Comparison of ENCODE assay signal across 8 cellular contexts in genomic region chr9:129460323-129461261, GRCh38.
A peak's percentile ranks its signal among the peaks of the same experiment; 100 is the strongest.
DNase-seq lines count a peak whose midpoint lies in the region; ATAC-seq, FAIRE-seq and TF ChIP-seq lines count a peak whose summit lies in the region.

No MANE protein-coding gene starts in this region.

- peak in 1 of 2 experiments; percentile 78; a peak in 3 of 4 replicates for TF ChIP-seq EP300 in HepG2 (IDR thresholded peaks at IDR 0.05; ENCODE audit: low read depth in 2 of 2, low read length in 2 of 2)
- no peak for TF ChIP-seq EP300 in HepG2 (CRISPR knock-in tag; IDR thresholded peaks at IDR 0.05; ENCODE audit: borderline replicate concordance)

- H3K79me2 ChIP-seq in HepG2 (ENCODE audit: insufficient read depth, low read length): no peaks in the 10 kb centered on the region

- H3K9ac ChIP-seq in HepG2 (ENCODE audit: insufficient read depth, low read depth, low read length): peak overlapping the region; percentile 85

- no peaks in the 10 kb centered on the region for H4K20me1 ChIP-seq in HepG2 (ENCODE audit: insufficient read depth, low read length)

- TF ChIP-seq RAD21 in HepG2 (CRISPR knock-in tag; IDR thresholded peaks at IDR 0.05): peak; percentile 78

- H3K4me3 ChIP-seq in HepG2 (replicated peaks in 1 of 3; ENCODE audit: insufficient read depth in 1 of 3, low read depth in 2 of 3, low read length in 3 of 3): peak overlapping the region; percentile 49 to 78 (median 57)

- peak; percentile 54 for ATAC-seq in GM18870 (IDR thresholded peaks at IDR 0.05; ENCODE audit: unreplicated experiment)
- peak; percentile 45 for ATAC-seq in HG03439 (IDR thresholded peaks at IDR 0.05; ENCODE audit: unreplicated experiment)
- ATAC-seq in HepG2: peak; percentile 82

- H3K4me1 ChIP-seq in HepG2 (ENCODE audit: insufficient read depth, low read length): peaks cover 47% of the 10 kb centered on the region

- FAIRE-seq in HepG2 (lab: Jason Lieb, UNC): peak; percentile 66

- peak; percentile 84 for DNase-seq in NCI-H526 treated with DMSO at 0.1 percent for 48 hours (lab: John Stamatoyannopoulos, UW)
- peak; percentile 91 to 93 for DNase-seq in activated CD4-positive, alpha-beta T cell treated with anti-CD3 and anti-CD28 coated beads, Interleukin-2, amount 50 U/mL, for 48 hours
- DNase-seq in dermis blood vessel endothelial cell: peak; percentile 96
- DNase-seq in HepG2 (ENCODE audit: low spot score): peak; percentile 94
- DNase-seq in stimulated activated CD4-positive, alpha-beta T cell treated with anti-CD3 and anti-CD28 coated beads, Interleukin-2, amount 100 ng/mL, for 24 hours: peak; percentile 87 to 88

- no peaks in the 10 kb centered on the region for H3K36me3 ChIP-seq in HepG2 (replicated peaks in 1 of 2; ENCODE audit: control insufficient read depth in 1 of 2, insufficient read depth in 2 of 2, low read length in 2 of 2)

- TF ChIP-seq CTCF in 22Rv1 (IDR thresholded peaks at IDR 0.05) (no peak; the same call in 1 of the 2 replicates), HepG2 (CRISPR knock-in tag; IDR thresholded peaks at IDR 0.05) (peak; percentile 18; the same call in 1 of the 2 replicates)

- H2AFZ ChIP-seq in HepG2 (ENCODE audit: low read length): no peak overlapping the region

- peak overlapping the region; percentile 99 for H3K4me2 ChIP-seq in HepG2 (ENCODE audit: low read depth, low read length)

- 1% methylated on average over 33 of the region's 51 CpGs for WGBS in HepG2 (ENCODE audit: low lambda C conversion rate)

- TF ChIP-seq POLR2A in HepG2 (IDR thresholded peaks at IDR 0.05; ENCODE audit: insufficient read depth in 1 of 2, low read depth in 2 of 2, low read length in 2 of 2): peak; percentile 58 to 60; a peak in 3 of 4 replicates

- intact Hi-C loops in HepG2 (cut with micrococcal nuclease; ENCODE audit: unreplicated experiment): loop anchor here (1.0 kb wide), 1 partner anchor 147 kb away; no protein-coding TSS in a partner anchor

- no peaks in the 10 kb centered on the region for H3K9me3 ChIP-seq in HepG2 (ENCODE audit: low read length)

- in situ Hi-C loops in HepG2 (cut with HindIII; ENCODE audit: extremely low pct_ligation_motif_present, low pct_unique_long_range_greater_than_20kb): no loop called here

- H3K27ac ChIP-seq in 22Rv1 (peak overlapping the region; percentile 96), HepG2 (ENCODE audit: extremely low read length, insufficient read depth, low read length) (peak overlapping the region; percentile 73)

- CTCF ChIA-PET in HepG2 (lab: Yijun Ruan, JAX; ENCODE audit: low intra/inter-chr PET ratio, low total read pairs): no interaction called here

- peaks cover 4 to 10% of the 10 kb centered on the region in 2 experiments; a peak in 3 of 5 replicates for H3K27me3 ChIP-seq in HepG2 (ENCODE audit: control insufficient read depth in 1 of 2, insufficient read depth in 2 of 2, low read length in 2 of 2)

- POLR2A ChIA-PET in HepG2 (lab: Yijun Ruan, JAX): interaction anchor here (0.6 to 4.3 kb wide), 23 partner anchors 9 to 320 kb away, joined by 3 to 53 read pairs (median 6); partner anchors contain the start of gene IER5L

- BruUV-seq in HepG2 (replicated peaks; lab: Mats Ljungman, UMichigan): TSS peak; percentile 84

TF ChIP-seq in HepG2, 621 proteins besides CTCF, POLR2A, EP300 and RAD21 (continues in another document):
- TF ChIP-seq THAP8 (CRISPR knock-in tag; IDR thresholded peaks at IDR 0.05; ENCODE audit: borderline replicate concordance) (no peak), YY1 (IDR thresholded peaks at IDR 0.05; ENCODE audit: insufficient read depth, insufficient replicate concordance, low read depth, low read length) (peak; percentile 69), KDM6A (CRISPR knock-in tag; IDR thresholded peaks at IDR 0.05; ENCODE audit: low read depth) (peak; percentile 53; the same call in 1 of the 2 replicates), AGO2 (optimal IDR thresholded peaks at IDR 0.05; ENCODE audit: low read depth, low read length) (peak; percentile 79), FOXA1 (IDR thresholded peaks at IDR 0.05) (no peak), FOXA1 (CRISPR knock-in tag; IDR thresholded peaks at IDR 0.05) (0 out of 2 replicates have a peak, but pooled peaks have one; percentile 25), ZNF331 (CRISPR knock-in tag; IDR thresholded peaks at IDR 0.05) (0 out of 2 replicates have a peak, but pooled peaks have one; percentile 27), SKIL (CRISPR knock-in tag; IDR thresholded peaks at IDR 0.05; ENCODE audit: borderline replicate concordance) (peak; percentile 74), FOSL2 (CRISPR knock-in tag; IDR thresholded peaks at IDR 0.05) (peak; percentile 78), ZFP37 (CRISPR knock-in tag; IDR thresholded peaks at IDR 0.05; ENCODE audit: borderline replicate concordance) (no peak), MIER3 (CRISPR knock-in tag; IDR thresholded peaks at IDR 0.05; ENCODE audit: borderline replicate concordance) (0 out of 2 replicates have a peak, but pooled peaks have one; percentile 33), ZNF782 (CRISPR knock-in tag; IDR thresholded peaks at IDR 0.05; ENCODE audit: borderline replicate concordance) (0 out of 2 replicates have a peak, but pooled peaks have one; percentile 63), SP4 (CRISPR knock-in tag; IDR thresholded peaks at IDR 0.05) (0 out of 2 replicates have a peak, but pooled peaks have one; percentile 32), SAP130 (CRISPR knock-in tag; IDR thresholded peaks at IDR 0.05; ENCODE audit: low read depth) (peak; percentile 53), RBFOX2 (IDR thresholded peaks at IDR 0.05; ENCODE audit: low read depth, low read length) (peak; percentile 78), RFX1 (IDR thresholded peaks at IDR 0.05) (peak; percentile 78), PAXIP1 (CRISPR knock-in tag; conservative IDR thresholded peaks at IDR 0.05) (peak; percentile 76), ZNF501 (CRISPR knock-in tag; IDR thresholded peaks at IDR 0.05) (no peak), RNF2 (conservative IDR thresholded peaks at IDR 0.05; ENCODE audit: low read depth) (0 out of 2 replicates have a peak, but pooled peaks have one; percentile 32), RXRB (CRISPR knock-in tag; IDR thresholded peaks at IDR 0.05; ENCODE audit: borderline replicate concordance) (peak; percentile 55), ETV6 (CRISPR knock-in tag; conservative IDR thresholded peaks at IDR 0.05) (no peak), HDAC1 (CRISPR knock-in tag; IDR thresholded peaks at IDR 0.05) (peak; percentile 60), STAG1 (CRISPR knock-in tag; IDR thresholded peaks at IDR 0.05) (peak; percentile 24; the same call in 1 of the 2 replicates), RFXANK (CRISPR knock-in tag; IDR thresholded peaks at IDR 0.05) (no peak)

Comparison
In these comparisons a context has a peak if more than half of its experiments do, and no peak if none do; other contexts are left out.
1. Peak in every context shown above with its lines: DNase-seq, ATAC-seq, H3K4me3 ChIP-seq and H3K27ac ChIP-seq.